8 cellular contexts compared by ENCODE assay signal in the genomic region with DNA sequence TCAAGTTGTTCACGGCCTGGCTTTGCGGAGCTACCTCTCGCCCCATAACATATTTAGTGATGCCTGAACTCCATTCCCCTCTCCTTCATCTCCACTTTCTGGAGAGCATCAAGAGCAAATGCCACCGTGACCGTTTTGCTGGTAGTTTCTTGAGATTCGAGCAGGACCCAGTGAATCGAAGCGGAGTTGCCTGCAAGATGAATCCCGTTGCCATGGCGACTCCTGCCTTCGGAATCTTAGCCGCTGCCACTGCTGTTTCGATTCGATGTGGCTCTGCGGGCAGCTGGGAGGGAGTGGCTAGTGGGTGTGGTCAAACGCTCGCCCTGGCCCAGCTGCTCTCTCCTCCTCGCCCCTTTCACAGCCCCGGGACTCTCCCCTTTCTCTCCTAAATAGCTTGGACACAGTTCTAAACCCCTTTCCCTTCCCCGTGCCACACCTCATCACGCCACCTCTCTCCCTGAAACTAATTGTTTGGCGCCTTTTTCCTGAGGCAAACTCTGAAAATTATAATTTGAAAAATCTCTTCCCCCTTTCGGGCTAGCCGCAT. TPM values are rescaled to one million over a fixed set of nuclear protein-coding genes. Genes with fewer than 3 reads are reported as not detected.
DNase-seq lines count a peak whose midpoint lies in the region; ATAC-seq and TF ChIP-seq lines count a peak whose summit lies in the region.

No MANE protein-coding gene starts in this region.

- CTCF ChIA-PET in AG04450 (lab: Charles Lee) = interaction anchor here (0.6 to 2.1 kb wide), 3 partner anchors 9 to 254 kb away, joined by 3 to 5 read pairs (median 3); no protein-coding TSS in a partner anchor

- H3K27ac ChIP-seq in AG04450 (ENCODE audit: low read depth, low read length) = no peak overlapping the region

- POLR2A ChIA-PET in AG04450 (lab: Yijun Ruan, JAX) = interaction anchor here (2.2 kb wide), 1 partner anchor 23 kb away, joined by 7 read pairs; no protein-coding TSS in a partner anchor

- peak; percentile 78 for DNase-seq in AG04450 (ENCODE audit: low read depth, low spot score)
- DNase-seq in NCI-H226 = peak; percentile 77
- peak; percentile 75 for DNase-seq in activated CD4-positive, CD25-positive, alpha-beta regulatory T cell treated with anti-CD3 and anti-CD28 coated beads, Interleukin-2, amount 50 U/mL, for 72 hours
- peak; percentile 66 for DNase-seq in cerebellum (ENCODE audit: low spot score)
- peak; percentile 80 for DNase-seq in kidney glomerular epithelial cell (lab: John Stamatoyannopoulos, UW)
- peak; percentile 22 to 31 for DNase-seq in stimulated activated CD4-positive, alpha-beta T cell treated with anti-CD3 and anti-CD28 coated beads, Interleukin-15, amount 100 ng/mL, for 1 hour (ENCODE audit: low read depth in 1 of 2, low spot score in 1 of 2)

- no peak for TF ChIP-seq CTCF in AG04450 (IDR thresholded peaks at IDR 0.05; ENCODE audit: low read depth, low read length)

- ATAC-seq in GM18907 (IDR thresholded peaks at IDR 0.05; ENCODE audit: unreplicated experiment) (peak; percentile 56), HG03159 (IDR thresholded peaks at IDR 0.05; ENCODE audit: unreplicated experiment) (peak; percentile 48)

- H3K27me3 ChIP-seq in AG04450 (ENCODE audit: control insufficient read depth, insufficient read depth, low read length) = peaks cover 18% of the 10 kb centered on the region

- H3K4me3 ChIP-seq in AG04450 (ENCODE audit: low read depth, low read length) = peak overlapping the region; percentile 95

- no peaks in the 10 kb centered on the region; the same call in 1 of the 2 replicates for H3K9me3 ChIP-seq in AG04450 (ENCODE audit: control insufficient read depth, insufficient read depth, low read length)

RNA-seq across cellular contexts. Expression of gene DAAM1, which starts 1.4 kb away (rescaled TPM):
- polyA plus RNA-seq in AG04450 (2011; rRNA removed) = 5.9 and 9.8 TPM in 2 replicates
- 16.8 and 19.6 TPM in 2 replicates for polyA minus RNA-seq in AG04450 (2011; rRNA and poly(A)+ RNA removed)
- 114 TPM for total RNA-seq in cerebellum

Comparison
In these comparisons a context has a peak if more than half of its experiments do, and no peak if none do; other contexts are left out.
1. DNase-seq: peak in every context shown above with its lines; median percentile 80 in kidney glomerular epithelial cell; 78 in AG04450; 77 in NCI-H226; 75 in activated CD4-positive, CD25-positive, alpha-beta regulatory T cell treated with anti-CD3 and anti-CD28 coated beads, Interleukin-2, amount 50 U/mL, for 72 hours; 66 in cerebellum; 26 in stimulated activated CD4-positive, alpha-beta T cell treated with anti-CD3 and anti-CD28 coated beads, Interleukin-15, amount 100 ng/mL, for 1 hour.